16 cellular contexts compared by ENCODE assay signal in the genomic region with DNA sequence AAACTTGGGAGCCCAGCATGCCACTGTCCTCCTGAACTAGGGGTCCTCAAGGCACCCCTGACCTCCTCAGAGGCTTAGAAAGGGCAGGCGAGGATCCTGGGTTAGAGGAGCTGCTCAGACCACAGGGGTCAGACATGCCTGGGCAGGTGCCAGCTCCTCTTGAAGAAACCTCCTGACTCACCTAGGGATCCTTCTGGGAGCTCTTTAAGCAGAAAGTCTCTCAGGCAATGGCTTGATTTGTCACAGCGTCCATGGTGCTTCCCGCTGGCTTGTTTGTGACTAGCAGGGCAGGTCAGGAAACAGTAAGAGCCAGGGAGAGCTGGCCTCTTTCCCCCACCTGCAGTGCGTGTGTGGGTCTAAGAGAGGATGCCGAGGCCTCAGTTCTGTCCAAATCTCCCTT.
DNase-seq lines count a peak whose midpoint lies in the region; ATAC-seq, FAIRE-seq and TF ChIP-seq lines count a peak whose summit lies in the region.
"Had no signal": no experiment of that assay in that cellular context is flagged by ENCODE, and none has a peak within 500 bp of the region (broad histone marks: within the 10 kb centered on the region; RNA-seq: fewer than 3 reads in every experiment).

No MANE protein-coding gene starts in this region.

- FAIRE-seq in H54 (lab: Jason Lieb, UNC) = no peak

- H3K27ac ChIP-seq in heart left ventricle = no peak overlapping the region
- H3K27ac ChIP-seq: KMS-11, right atrium auricular region had no signal

- H3K4me1 ChIP-seq in heart left ventricle = peaks cover 0 to 18% (median 6%) of the 10 kb centered on the region in 12 donors

- TF ChIP-seq POLR2A in H54 (IDR thresholded peaks at IDR 0.05; ENCODE audit: low read depth, low read length) = no peak
- no peak for TF ChIP-seq POLR2A in heart left ventricle (IDR thresholded peaks at IDR 0.05)

- WGBS in heart left ventricle, 4 donors = 92 to 97% (median 94%) methylated on average over 5 of the region's 5 CpGs

- H3K4me3 ChIP-seq in heart left ventricle = no peak overlapping the region
- H3K4me3 ChIP-seq: right atrium auricular region had no signal

- DNase-seq in H54 (ENCODE audit: insufficient read length, low spot score) = peak; percentile 30
- DNase-seq in NCI-H1092 (lab: John Stamatoyannopoulos, UW) = peak; percentile 33
- peak; percentile 21 for DNase-seq in dermis blood vessel endothelial cell
- peak; percentile 59 for DNase-seq in renal cortical epithelial cell (ENCODE audit: low read depth)
- no peak for DNase-seq in activated CD4-positive, alpha-beta T cell treated with anti-CD3 and anti-CD28 coated beads for 1 hour
- no peak for DNase-seq in heart left ventricle
- DNase-seq in activated naive CD4-positive, alpha-beta T cell (lab: John Stamatoyannopoulos, UW) = no peak
- DNase-seq: activated naive CD4-positive, alpha-beta T cell treated with anti-CD3 and anti-CD28 coated beads for 36 hours; left ventricle myocardium superior; natural killer cell; NCI-H2029; NK-92 treated with Interleukin-12 subunit alpha and Interleukin-12 subunit beta, amount 100 ng/mL, for 24 hours had no signal

- no peak for TF ChIP-seq CTCF in heart left ventricle (IDR thresholded peaks at IDR 0.05)

- H3K9me3 ChIP-seq in heart left ventricle = no peaks in the 10 kb centered on the region
- H3K9me3 ChIP-seq: right atrium auricular region had no signal

- no peak for ATAC-seq in GM21360 (IDR thresholded peaks at IDR 0.05; ENCODE audit: unreplicated experiment)
- ATAC-seq in heart left ventricle = no peak
- ATAC-seq: left ventricle myocardium superior; natural killer cell; stimulated activated memory B cell treated with anti-CD40 and anti-IgM and Interleukin-4, amounts not matched to agents 10 μg/mL and 1 μg/mL and 100 μg/mL, for 72 hours had no signal

- H3K36me3 ChIP-seq in heart left ventricle = peaks cover 0 to 9% (median 3%) of the 10 kb centered on the region in 9 donors

- no peaks in the 10 kb centered on the region for H3K27me3 ChIP-seq in heart left ventricle
- H3K27me3 ChIP-seq: right atrium auricular region had no signal

- intact Hi-C loops in heart left ventricle (cut with DNase I) = no loop called here

Comparison
In these comparisons a context has a peak if more than half of its experiments do, and no peak if none do; other contexts are left out.
1. DNase-seq: peak in H54 (single experiment), NCI-H1092 (single experiment), dermis blood vessel endothelial cell (single experiment) and renal cortical epithelial cell (single experiment); none in activated CD4-positive, alpha-beta T cell treated with anti-CD3 and anti-CD28 coated beads for 1 hour (single experiment), heart left ventricle (0 of 5) and activated naive CD4-positive, alpha-beta T cell (0 of 4).